Comparison of ENCODE assay signal across 10 cellular contexts in the genomic region with DNA sequence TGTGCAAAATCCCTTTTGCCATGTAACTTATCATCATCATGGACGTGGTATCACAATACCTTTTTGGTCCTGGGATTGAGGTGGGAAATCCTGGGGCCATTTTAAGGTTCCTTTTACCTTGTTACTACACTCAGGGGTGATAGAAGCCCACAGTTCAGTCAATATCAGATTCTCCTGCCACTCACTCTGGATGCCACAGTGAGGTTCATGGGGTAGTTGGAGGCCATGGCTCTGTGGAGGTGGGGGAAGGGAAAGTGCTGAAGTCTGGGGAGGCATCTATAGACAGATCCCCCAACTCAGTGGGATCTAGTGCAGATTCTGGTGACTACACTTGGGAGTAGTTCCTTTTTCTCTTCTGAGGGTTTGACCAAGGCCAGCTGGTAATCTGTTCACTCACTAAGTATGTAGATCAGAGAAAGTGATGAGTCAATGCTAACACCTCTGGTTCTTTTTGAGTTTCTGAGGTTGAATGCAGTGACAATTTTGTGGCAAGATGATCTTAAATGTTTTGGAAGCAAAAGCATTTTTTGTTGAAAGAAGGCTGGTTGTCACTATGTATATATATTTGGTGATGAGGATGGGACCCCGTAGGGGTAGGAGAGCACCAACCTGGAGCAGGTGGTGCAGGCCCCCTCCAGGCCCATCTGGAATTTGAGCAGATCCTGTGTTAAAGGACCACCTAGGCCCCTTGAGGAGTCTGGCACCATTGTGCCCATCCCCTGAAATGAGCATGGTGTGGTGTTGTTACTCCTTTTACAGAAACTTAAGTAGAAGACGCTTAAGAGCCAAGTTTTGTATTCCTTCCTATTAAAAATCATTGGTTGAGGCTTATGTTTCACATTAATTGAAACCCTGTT.
A peak's percentile ranks its signal among the peaks of the same experiment; 100 is the strongest.
DNase-seq lines count a peak whose midpoint lies in the region; ATAC-seq and FAIRE-seq lines count a peak whose summit lies in the region.
"Had no signal": no experiment of that assay in that cellular context is flagged by ENCODE, and none has a peak within 500 bp of the region (broad histone marks: within the 10 kb centered on the region; RNA-seq: fewer than 3 reads in every experiment).

No MANE protein-coding gene starts in this region.

- peak; percentile 32 for DNase-seq in kidney tubule cell (ENCODE audit: low spot score)
- no peak for DNase-seq in NCI-H226
- DNase-seq in C1 segment of cervical spinal cord (lab: John Stamatoyannopoulos, UW): no peak
- no peak for DNase-seq in HTR-8/SVneo (ENCODE audit: insufficient read length, low spot score)
- DNase-seq: activated effector memory CD4-positive, alpha-beta T cell treated with Interleukin-2 at 50 U/mL for 16 hours; kidney; sigmoid colon had no signal

- ATAC-seq in GM18520 (IDR thresholded peaks at IDR 0.05; ENCODE audit: unreplicated experiment): peak; percentile 71
- ATAC-seq in GM21576 (IDR thresholded peaks at IDR 0.05; ENCODE audit: unreplicated experiment): peak; percentile 65
- peak; percentile 63 for ATAC-seq in HG03439 (IDR thresholded peaks at IDR 0.05; ENCODE audit: unreplicated experiment)

- FAIRE-seq in HTR-8/SVneo (lab: Jason Lieb, UNC): no peak
- FAIRE-seq: kidney had no signal
